8 cellular contexts compared by ENCODE assay signal in genomic region chr7:29102554-29103151, GRCh38. TPM values are rescaled to one million over a fixed set of nuclear protein-coding genes. Genes with fewer than 3 reads are reported as not detected.
DNase-seq lines count a peak whose midpoint lies in the region; ATAC-seq and TF ChIP-seq lines count a peak whose summit lies in the region.

No MANE protein-coding gene starts in this region.

- H3K27me3 ChIP-seq in dorsolateral prefrontal cortex (no peaks in the 10 kb centered on the region), thoracic aorta (replicated peaks; ENCODE audit: insufficient read depth) (no peaks in the 10 kb centered on the region)

- no peak for ATAC-seq in thoracic aorta (ENCODE audit: insufficient number of reproducible peaks, low FRiP score, low read depth)
- ATAC-seq in HG02885 (IDR thresholded peaks at IDR 0.05; ENCODE audit: poor library complexity, unreplicated experiment) = no peak

- DNase-seq in NCI-H2227 (lab: John Stamatoyannopoulos, UW; ENCODE audit: unreplicated experiment) (peak; percentile 48), NCI-H2227 treated with DMSO at 0.1 percent for 48 hours (lab: John Stamatoyannopoulos, UW) (no peak), LHCN-M2 (ENCODE audit: low read depth) (peak; percentile 64), SK-MEL-5 (ENCODE audit: low read depth, low spot score) (peak; percentile 88), dorsolateral prefrontal cortex (peak in 7 of 10 donors; percentile 23 to 58 (median 41)), lower leg skin (ENCODE audit: low spot score in 2 of 2) (peak; percentile 60 to 89), thoracic aorta (ENCODE audit: low spot score) (no peak)

- H3K4me1 ChIP-seq in thoracic aorta (ENCODE audit: control insufficient read depth in 1 of 2, low read depth in 2 of 2) = no peaks in the 10 kb centered on the region

- no peak for TF ChIP-seq POLR2A in lower leg skin (IDR thresholded peaks at IDR 0.05)

- no peaks in the 10 kb centered on the region for H3K36me3 ChIP-seq in thoracic aorta

- H3K27ac ChIP-seq in dorsolateral prefrontal cortex = no peak overlapping the region
- no peak overlapping the region for H3K27ac ChIP-seq in thoracic aorta

- H3K4me3 ChIP-seq in dorsolateral prefrontal cortex (no peak overlapping the region), lower leg skin (ENCODE audit: low read depth, poor library complexity, severe bottlenecking) (no peak overlapping the region), thoracic aorta (no peak overlapping the region)

- in situ Hi-C loops in SK-MEL-5 (cut with HindIII; ENCODE audit: low pct_unique_long_range_greater_than_20kb, low sequenced_read_pairs) = loop anchor here (10.0 to 25.0 kb wide), 2 partner anchors 178 to 310 kb away; no protein-coding TSS in a partner anchor

- no peaks in the 10 kb centered on the region for H3K9me3 ChIP-seq in thoracic aorta

- TF ChIP-seq CTCF in dorsolateral prefrontal cortex (IDR thresholded peaks at IDR 0.05 in 54 of 56, conservative IDR thresholded peaks at IDR 0.05 in 2 of 56; ENCODE audit: low read depth in 1 of 56, partially characterized antibody in 56 of 56) (peak; percentile 13 to 84 (median 68)), lower leg skin (IDR thresholded peaks at IDR 0.05) (no peak), thoracic aorta (IDR thresholded peaks at IDR 0.05) (peak; percentile 49)

- intact Hi-C loops in dorsolateral prefrontal cortex (cut with DNase I) (loop anchor here (1.0 to 10.0 kb wide), 4 partner anchors 148 to 242 kb away; partner anchors contain the start of gene TRIL (in 1 of the 2)), lower leg skin (cut with DNase I; ENCODE audit: low total_unique reads) (no loop called here)

- 22% methylated on average over 7 of the region's 7 CpGs for WGBS in lower leg skin, 2 donors

RNA-seq across cellular contexts. Expression of gene CPVL, which starts 43.7 kb away (rescaled TPM):
- total RNA-seq in LHCN-M2 (2014; rRNA removed) = 0.06 and 0.19 TPM in 2 replicates
- 0.40 TPM for polyA plus RNA-seq in LHCN-M2 (2012)
- total RNA-seq in SK-MEL-5 (2014; rRNA removed; shearing (Covaris generic)) = 471 and 497 TPM in 2 replicates
- polyA plus RNA-seq in SK-MEL-5 (2015; cell fraction: cytosol; rRNA removed) = 314 and 321 TPM in 2 replicates
- polyA plus RNA-seq in SK-MEL-5 (2015; cell fraction: nucleus; rRNA removed) = 57.0 and 76.9 TPM in 2 replicates
- 10 to 100 TPM in 48 of 120 experiments, 1 to 10 TPM in 72; 1.1 to 20.6 (median 8.7) TPM for total RNA-seq in dorsolateral prefrontal cortex
- total RNA-seq in lower leg skin = 10 to 100 TPM in 3 of 4 donors, 1 to 10 TPM in 1; 8.8 to 17.5 (median 12.6) TPM
- 10 to 100 TPM; 21.0 to 22.9 TPM for total RNA-seq in thoracic aorta

Comparison
In these comparisons a context has a peak if more than half of its experiments do, and no peak if none do; other contexts are left out.
1. DNase-seq: peak in NCI-H2227 (single experiment), LHCN-M2 (single experiment), SK-MEL-5 (single experiment), dorsolateral prefrontal cortex (7 of 10) and lower leg skin (2 of 2); none in NCI-H2227 treated with DMSO at 0.1 percent for 48 hours (single experiment) and thoracic aorta (single experiment).
2. CTCF ChIP-seq: peak in dorsolateral prefrontal cortex (56 of 56) and thoracic aorta (single experiment); none in lower leg skin (0 of 3).
3. RNA of gene CPVL, which starts 43.7 kb away (total RNA-seq): 471 to 497 TPM in SK-MEL-5; 21.0 to 22.9 TPM in thoracic aorta, 8.8 to 17.5 TPM in lower leg skin, 1.1 to 20.6 TPM in dorsolateral prefrontal cortex and 0.06 to 0.19 TPM in LHCN-M2; every median in the first group is over 10 times any median in the second.